9 cellular contexts compared by ENCODE assay signal in genomic region chr17:73644145-73645049, GRCh38. TPM values are rescaled to one million over a fixed set of nuclear protein-coding genes. Genes with fewer than 3 reads are reported as not detected.
A peak's percentile ranks its signal among the peaks of the same experiment; 100 is the strongest.
DNase-seq lines count a peak whose midpoint lies in the region; ATAC-seq, FAIRE-seq and TF ChIP-seq lines count a peak whose summit lies in the region.
"Had no signal": no experiment of that assay in that cellular context is flagged by ENCODE, and none has a peak within 500 bp of the region (broad histone marks: within the 10 kb centered on the region; RNA-seq: fewer than 3 reads in every experiment).

A gene with protein sequence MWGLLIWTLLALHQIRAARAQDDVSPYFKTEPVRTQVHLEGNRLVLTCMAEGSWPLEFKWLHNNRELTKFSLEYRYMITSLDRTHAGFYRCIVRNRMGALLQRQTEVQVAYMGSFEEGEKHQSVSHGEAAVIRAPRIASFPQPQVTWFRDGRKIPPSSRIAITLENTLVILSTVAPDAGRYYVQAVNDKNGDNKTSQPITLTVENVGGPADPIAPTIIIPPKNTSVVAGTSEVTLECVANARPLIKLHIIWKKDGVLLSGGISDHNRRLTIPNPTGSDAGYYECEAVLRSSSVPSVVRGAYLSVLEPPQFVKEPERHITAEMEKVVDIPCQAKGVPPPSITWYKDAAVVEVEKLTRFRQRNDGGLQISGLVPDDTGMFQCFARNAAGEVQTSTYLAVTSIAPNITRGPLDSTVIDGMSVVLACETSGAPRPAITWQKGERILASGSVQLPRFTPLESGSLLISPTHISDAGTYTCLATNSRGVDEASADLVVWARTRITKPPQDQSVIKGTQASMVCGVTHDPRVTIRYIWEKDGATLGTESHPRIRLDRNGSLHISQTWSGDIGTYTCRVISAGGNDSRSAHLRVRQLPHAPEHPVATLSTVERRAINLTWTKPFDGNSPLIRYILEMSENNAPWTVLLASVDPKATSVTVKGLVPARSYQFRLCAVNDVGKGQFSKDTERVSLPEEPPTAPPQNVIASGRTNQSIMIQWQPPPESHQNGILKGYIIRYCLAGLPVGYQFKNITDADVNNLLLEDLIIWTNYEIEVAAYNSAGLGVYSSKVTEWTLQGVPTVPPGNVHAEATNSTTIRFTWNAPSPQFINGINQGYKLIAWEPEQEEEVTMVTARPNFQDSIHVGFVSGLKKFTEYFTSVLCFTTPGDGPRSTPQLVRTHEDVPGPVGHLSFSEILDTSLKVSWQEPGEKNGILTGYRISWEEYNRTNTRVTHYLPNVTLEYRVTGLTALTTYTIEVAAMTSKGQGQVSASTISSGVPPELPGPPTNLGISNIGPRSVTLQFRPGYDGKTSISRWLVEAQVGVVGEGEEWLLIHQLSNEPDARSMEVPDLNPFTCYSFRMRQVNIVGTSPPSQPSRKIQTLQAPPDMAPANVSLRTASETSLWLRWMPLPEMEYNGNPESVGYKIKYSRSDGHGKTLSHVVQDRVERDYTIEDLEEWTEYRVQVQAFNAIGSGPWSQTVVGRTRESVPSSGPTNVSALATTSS (N-terminal part only) (minus strand): TSS chr17:73644445. CDS start chr17:73644088, 357 bp downstream.

- no peaks in the 10 kb centered on the region for H3K9me2 ChIP-seq in GM23338 (ENCODE audit: insufficient read depth)

- H3K27me3 ChIP-seq in GM23338 (ENCODE audit: insufficient read depth) = peaks cover 72% of the 10 kb centered on the region

- H3K4me1 ChIP-seq in GM23338 (ENCODE audit: insufficient read depth) = peaks cover 10% of the 10 kb centered on the region; the same call in 1 of the 2 replicates

- peak; percentile 7 for ATAC-seq in GM23338
- peak; percentile 2; the same call in 1 of the 2 replicates for ATAC-seq in WTC11
- ATAC-seq in HG03135 (IDR thresholded peaks at IDR 0.05; ENCODE audit: unreplicated experiment) = no peak
- ATAC-seq in GM18907 (IDR thresholded peaks at IDR 0.05; ENCODE audit: unreplicated experiment) = no peak
- no peak for ATAC-seq in GM21619 (IDR thresholded peaks at IDR 0.05; ENCODE audit: unreplicated experiment)

- H3K4me3 ChIP-seq in GM23338 = peak within 1 kb of the TSS; percentile 81

- H3K36me3 Mint-ChIP-seq in GM23338 (ENCODE audit: low read depth) (no peaks in the 10 kb centered on the region), WTC11 (no peaks in the 10 kb centered on the region), osteocyte (ENCODE audit: unreplicated experiment) (no peaks in the 10 kb centered on the region)

- no peak for FAIRE-seq in frontal cortex (lab: Jason Lieb, UNC)
- FAIRE-seq: islet of Langerhans had no signal

- H3F3A ChIP-seq in GM23338 (replicated peaks; ENCODE audit: low read depth) = no peaks in the 10 kb centered on the region

- H3K9me3 Mint-ChIP-seq in GM23338 (no peaks in the 10 kb centered on the region), WTC11 (no peaks in the 10 kb centered on the region), osteocyte (ENCODE audit: unreplicated experiment) (no peaks in the 10 kb centered on the region)

- no peak within 1 kb of the TSS for H3K27ac ChIP-seq in GM23338 (ENCODE audit: low read depth)

- POLR2A ChIA-PET in WTC11 (lab: Charles Lee) = interaction anchor here (1.1 kb wide), 1 partner anchor 122 kb away, joined by 3 read pairs; no protein-coding TSS in a partner anchor

- peak; percentile 49 for DNase-seq in GM23338 (ENCODE audit: low spot score)
- DNase-seq in WTC11 (ENCODE audit: low spot score) = no peak
- peak; percentile 49 to 54 for DNase-seq in frontal cortex (ENCODE audit: low spot score in 2 of 2)
- DNase-seq in osteocyte (ENCODE audit: extremely low spot score, unreplicated experiment) = no peak
- DNase-seq in NCI-H2029 treated with DMSO at 0.1 percent for 48 hours (lab: John Stamatoyannopoulos, UW) = no peak

- H3K36me3 ChIP-seq in GM23338 (ENCODE audit: insufficient read depth) = no peaks in the 10 kb centered on the region

- H3K4me3 Mint-ChIP-seq in GM23338 (peak within 1 kb of the TSS; percentile 80), WTC11 (peak within 1 kb of the TSS; percentile 83), osteocyte (ENCODE audit: unreplicated experiment) (peak within 1 kb of the TSS; percentile 83)

- peaks cover 59% of the 10 kb centered on the region for H3K27me3 Mint-ChIP-seq in GM23338 (ENCODE audit: insufficient read depth, low read depth, poor library complexity)
- H3K27me3 Mint-ChIP-seq in WTC11 (ENCODE audit: low read depth) = peaks cover 70% of the 10 kb centered on the region
- peaks cover 31% of the 10 kb centered on the region for H3K27me3 Mint-ChIP-seq in osteocyte (ENCODE audit: unreplicated experiment)

- peaks cover 4% of the 10 kb centered on the region; the same call in 1 of the 2 replicates for H4K20me1 ChIP-seq in GM23338 (replicated peaks; ENCODE audit: insufficient read depth)

- H3K4me2 ChIP-seq in GM23338 = peak within 1 kb of the TSS; percentile 92

- H3K4me1 Mint-ChIP-seq in GM23338 (peaks cover 37% of the 10 kb centered on the region), WTC11 (peaks cover 45% of the 10 kb centered on the region), osteocyte (ENCODE audit: unreplicated experiment) (peaks cover 41% of the 10 kb centered on the region)

- CTCF ChIA-PET in WTC11 (lab: Charles Lee) = interaction anchor here (0.5 to 6.0 kb wide), 16 partner anchors 10 to 967 kb away, joined by 3 to 69 read pairs (median 4); no protein-coding TSS in a partner anchor

- H3K79me2 ChIP-seq in GM23338 (replicated peaks; ENCODE audit: insufficient read depth) = 0 out of 2 replicates have a peak, but pooled peaks cover 4% of the 10 kb centered on the region

- H2AFZ ChIP-seq in GM23338 = peak within 1 kb of the TSS; percentile 98

- H3K27ac Mint-ChIP-seq in GM23338 (no peak within 1 kb of the TSS), WTC11 (no peak within 1 kb of the TSS), osteocyte (ENCODE audit: unreplicated experiment) (peak within 1 kb of the TSS; percentile 71)

- TF ChIP-seq CTCF in GM23338 (conservative IDR thresholded peaks at IDR 0.05; ENCODE audit: low read depth in 2 of 2) = no peak
- TF ChIP-seq CTCF in WTC11 (IDR thresholded peaks at IDR 0.05) = no peak
- TF ChIP-seq CTCF in osteocyte (IDR thresholded peaks at IDR 0.05) = no peak

TF ChIP-seq in GM23338, 12 proteins besides CTCF, POLR2A, EP300 and RAD21 (continues in another document):
- TF ChIP-seq STAT1 (IDR thresholded peaks at IDR 0.05; ENCODE audit: unreplicated experiment) = no peak
- TF ChIP-seq ZNF331 (CRISPR knock-in tag; IDR thresholded peaks at IDR 0.05; ENCODE audit: low read depth) = no peak
- no peak for TF ChIP-seq POLR2AphosphoS5 (IDR thresholded peaks at IDR 0.05; ENCODE audit: low read depth)
- TF ChIP-seq ZNF114 (CRISPR knock-in tag; IDR thresholded peaks at IDR 0.05) = no peak

TF ChIP-seq in WTC11, 78 proteins besides CTCF, POLR2A, EP300 and RAD21:
- TF ChIP-seq, protein P1, sequence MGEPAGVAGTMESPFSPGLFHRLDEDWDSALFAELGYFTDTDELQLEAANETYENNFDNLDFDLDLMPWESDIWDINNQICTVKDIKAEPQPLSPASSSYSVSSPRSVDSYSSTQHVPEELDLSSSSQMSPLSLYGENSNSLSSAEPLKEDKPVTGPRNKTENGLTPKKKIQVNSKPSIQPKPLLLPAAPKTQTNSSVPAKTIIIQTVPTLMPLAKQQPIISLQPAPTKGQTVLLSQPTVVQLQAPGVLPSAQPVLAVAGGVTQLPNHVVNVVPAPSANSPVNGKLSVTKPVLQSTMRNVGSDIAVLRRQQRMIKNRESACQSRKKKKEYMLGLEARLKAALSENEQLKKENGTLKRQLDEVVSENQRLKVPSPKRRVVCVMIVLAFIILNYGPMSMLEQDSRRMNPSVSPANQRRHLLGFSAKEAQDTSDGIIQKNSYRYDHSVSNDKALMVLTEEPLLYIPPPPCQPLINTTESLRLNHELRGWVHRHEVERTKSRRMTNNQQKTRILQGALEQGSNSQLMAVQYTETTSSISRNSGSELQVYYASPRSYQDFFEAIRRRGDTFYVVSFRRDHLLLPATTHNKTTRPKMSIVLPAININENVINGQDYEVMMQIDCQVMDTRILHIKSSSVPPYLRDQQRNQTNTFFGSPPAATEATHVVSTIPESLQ (CRISPR knock-in tag; IDR thresholded peaks at IDR 0.05) = no peak
- no peak for TF ChIP-seq RELA (CRISPR knock-in tag; IDR thresholded peaks at IDR 0.05; ENCODE audit: borderline replicate concordance)
- TF ChIP-seq CREB1 (CRISPR knock-in tag; IDR thresholded peaks at IDR 0.05) = no peak
- TF ChIP-seq, protein P2, sequence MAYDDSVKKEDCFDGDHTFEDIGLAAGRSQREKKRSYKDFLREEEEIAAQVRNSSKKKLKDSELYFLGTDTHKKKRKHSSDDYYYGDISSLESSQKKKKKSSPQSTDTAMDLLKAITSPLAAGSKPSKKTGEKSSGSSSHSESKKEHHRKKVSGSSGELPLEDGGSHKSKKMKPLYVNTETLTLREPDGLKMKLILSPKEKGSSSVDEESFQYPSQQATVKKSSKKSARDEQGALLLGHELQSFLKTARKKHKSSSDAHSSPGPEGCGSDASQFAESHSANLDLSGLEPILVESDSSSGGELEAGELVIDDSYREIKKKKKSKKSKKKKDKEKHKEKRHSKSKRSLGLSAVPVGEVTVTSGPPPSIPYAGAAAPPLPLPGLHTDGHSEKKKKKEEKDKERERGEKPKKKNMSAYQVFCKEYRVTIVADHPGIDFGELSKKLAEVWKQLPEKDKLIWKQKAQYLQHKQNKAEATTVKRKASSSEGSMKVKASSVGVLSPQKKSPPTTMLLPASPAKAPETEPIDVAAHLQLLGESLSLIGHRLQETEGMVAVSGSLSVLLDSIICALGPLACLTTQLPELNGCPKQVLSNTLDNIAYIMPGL (CRISPR knock-in tag; IDR thresholded peaks at IDR 0.05) = 0 out of 2 replicates have a peak, but pooled peaks have one; percentile 30
- no peak for TF ChIP-seq MXD4 (CRISPR knock-in tag; IDR thresholded peaks at IDR 0.05; ENCODE audit: borderline replicate concordance)
- TF ChIP-seq ZNF232 (CRISPR knock-in tag; IDR thresholded peaks at IDR 0.05) = no peak
- no peak for TF ChIP-seq CREM (CRISPR knock-in tag; IDR thresholded peaks at IDR 0.05)

RNA-seq across cellular contexts. Expression of the gene that starts here (rescaled TPM):
- total RNA-seq in GM23338 (2014; rRNA removed; shearing (Covaris generic)) = 3.7 and 5.1 TPM in 2 replicates
- 0.74 and 0.99 TPM in 2 replicates for polyA plus RNA-seq in GM23338 (2016; fragmentation: Nextera tagmentation; extraction: Ambion mirVana)
- total RNA-seq in WTC11 (2021) (13.5 to 14.8 TPM (median 14.3 TPM) in 3 replicates), frontal cortex (6.9 TPM), osteocyte (16.5 and 19.4 TPM in 2 replicates)

Comparison
In these comparisons a context has a peak if more than half of its experiments do, and no peak if none do; other contexts are left out.
1. ATAC-seq: peak in GM23338 (single experiment) and WTC11 (single experiment); none in HG03135 (single experiment), GM18907 (single experiment) and GM21619 (single experiment).
2. DNase-seq: peak in GM23338 (single experiment) and frontal cortex (2 of 2); none in WTC11 (single experiment), osteocyte (single experiment) and NCI-H2029 treated with DMSO at 0.1 percent for 48 hours (single experiment).
3. Peak in every context shown above with its lines, with median percentiles within 50 percentile points of each other: H3K4me3 Mint-ChIP-seq.